ENCODE assay signal across 27 cellular contexts in genomic region chr6:80151641-80152040, GRCh38.
"Had no signal": no experiment of that assay in that cellular context is flagged by ENCODE, and none has a peak within 500 bp of the region (broad histone marks: within the 10 kb centered on the region; RNA-seq: fewer than 3 reads in every experiment).

No MANE protein-coding gene starts in this region.

- H3K36me3 ChIP-seq: gastroesophageal sphincter, lower lobe of right lung, neutrophil, sigmoid colon, suprapubic skin, tibial artery, upper lobe of right lung had no signal

- H3K27ac ChIP-seq: coronary artery, dorsolateral prefrontal cortex, gastroesophageal sphincter, lower lobe of right lung, neutrophil, sigmoid colon, suprapubic skin, tibial artery, upper lobe of right lung had no signal

- H3K27me3 Mint-ChIP-seq: activated CD4-positive, alpha-beta T cell treated with anti-CD3 and anti-CD28 coated beads for 36 hours; natural killer cell treated with Interleukin-12 subunit alpha and Interleukin-12 subunit beta and Interleukin-15 and Interleukin-18, amount 100 ng/mL, for 72 hours; progenitor cell of endocrine pancreas had no signal

- DNase-seq: activated CD4-positive, alpha-beta T cell treated with anti-CD3 and anti-CD28 coated beads for 36 hours; activated CD4-positive, CD25-positive, alpha-beta regulatory T cell; activated naive CD4-positive, alpha-beta T cell; activated T-cell treated with anti-CD3 and anti-CD28 coated beads for 4 hours; activated T-cell treated with anti-CD3 and anti-CD28 coated beads, Interleukin-2, amount 50 U/mL, for 72 hours; cerebellar nuclear complex; dorsolateral prefrontal cortex; effector memory CD4-positive, alpha-beta T cell; erythroblast; hypothalamus; immature natural killer cell; kidney; lower lobe of right lung; mesenchymal stem cell; mucosa of descending colon; sigmoid colon; small intestine; stimulated activated naive CD4-positive, alpha-beta T cell; tibial artery; upper lobe of right lung had no signal

- H3K4me1 ChIP-seq: gastroesophageal sphincter, lower lobe of right lung, sigmoid colon, suprapubic skin, tibial artery, upper lobe of right lung had no signal

- H3K4me3 ChIP-seq: coronary artery, dorsolateral prefrontal cortex, gastroesophageal sphincter, lower lobe of right lung, mucosa of descending colon, sigmoid colon, suprapubic skin, tibial artery, upper lobe of right lung had no signal

- ATAC-seq: activated CD4-positive, alpha-beta T cell treated with anti-CD3 and anti-CD28 coated beads for 36 hours; activated naive CD4-positive, alpha-beta T cell treated with anti-CD3 and anti-CD28 coated beads, Interleukin-2, amount 50 U/mL, for 72 hours; activated T-cell treated with anti-CD3 and anti-CD28 coated beads, Interleukin-2, amount 50 U/mL, for 72 hours; gastroesophageal sphincter; lower lobe of right lung; mucosa of descending colon; natural killer cell treated with Interleukin-12 subunit alpha and Interleukin-12 subunit beta and Interleukin-15 and Interleukin-18, amount 100 ng/mL, for 72 hours; upper lobe of right lung had no signal

- H3K27me3 ChIP-seq: dorsolateral prefrontal cortex, gastroesophageal sphincter, neutrophil, sigmoid colon, suprapubic skin, tibial artery, upper lobe of right lung had no signal

- H3K9me3 Mint-ChIP-seq: activated T-cell treated with anti-CD3 and anti-CD28 coated beads, Interleukin-2, amount 50 U/mL, for 72 hours; natural killer cell treated with Interleukin-12 subunit alpha and Interleukin-12 subunit beta and Interleukin-15 and Interleukin-18, amount 100 ng/mL, for 72 hours had no signal

- H3K4me1 Mint-ChIP-seq: activated CD4-positive, alpha-beta T cell treated with anti-CD3 and anti-CD28 coated beads for 36 hours; immature natural killer cell had no signal

- H3K9me3 ChIP-seq: gastroesophageal sphincter, lower lobe of right lung, mucosa of descending colon, neutrophil, sigmoid colon, suprapubic skin, tibial artery, upper lobe of right lung had no signal

- H3K36me3 Mint-ChIP-seq: natural killer cell treated with Interleukin-12 subunit alpha and Interleukin-12 subunit beta and Interleukin-15 and Interleukin-18, amount 100 ng/mL, for 72 hours had no signal

- H3K4me3 Mint-ChIP-seq: activated CD4-positive, alpha-beta T cell treated with anti-CD3 and anti-CD28 coated beads for 36 hours; activated T-cell treated with anti-CD3 and anti-CD28 coated beads, Interleukin-2, amount 50 U/mL, for 72 hours; immature natural killer cell; natural killer cell treated with Interleukin-12 subunit alpha and Interleukin-12 subunit beta and Interleukin-15 and Interleukin-18, amount 100 ng/mL, for 72 hours had no signal

- H3K27ac Mint-ChIP-seq: activated CD4-positive, alpha-beta T cell treated with anti-CD3 and anti-CD28 coated beads for 36 hours; activated naive CD4-positive, alpha-beta T cell treated with anti-CD3 and anti-CD28 coated beads, Interleukin-2, amount 50 U/mL, for 72 hours; activated T-cell treated with anti-CD3 and anti-CD28 coated beads, Interleukin-2, amount 50 U/mL, for 72 hours; immature natural killer cell; natural killer cell treated with Interleukin-12 subunit alpha and Interleukin-12 subunit beta and Interleukin-15 and Interleukin-18, amount 100 ng/mL, for 72 hours; progenitor cell of endocrine pancreas had no signal
